Comparison of ENCODE assay signal across 14 cellular contexts in genomic region chr1:198696211-198696610, GRCh38. TPM values are rescaled to one million over a fixed set of nuclear protein-coding genes. Genes with fewer than 3 reads are reported as not detected.
DNase-seq lines count a peak whose midpoint lies in the region; ATAC-seq and TF ChIP-seq lines count a peak whose summit lies in the region.
"Had no signal": no experiment of that assay in that cellular context is flagged by ENCODE, and none has a peak within 500 bp of the region (broad histone marks: within the 10 kb centered on the region; RNA-seq: fewer than 3 reads in every experiment).

No MANE protein-coding gene starts in this region.

- CTCF ChIA-PET in activated B cell treated with CpG ODN at 0.5 μM for 24 hours (lab: Charles Lee) = interaction anchor here (0.6 to 1.0 kb wide), 4 partner anchors 10 to 174 kb away, joined by 3 read pairs; no protein-coding TSS in a partner anchor

- no peaks in the 10 kb centered on the region for H3K9me3 Mint-ChIP-seq in CD4-positive, CD25-positive, alpha-beta regulatory T cell
- H3K9me3 Mint-ChIP-seq in activated B cell treated with CpG ODN at 0.5 μM for 24 hours = no peaks in the 10 kb centered on the region

- H3K36me3 ChIP-seq in CD4-positive, CD25-positive, alpha-beta regulatory T cell (ENCODE audit: control insufficient read depth, insufficient read depth, low read length) = peaks cover 77% of the 10 kb centered on the region
- H3K36me3 ChIP-seq in adrenal gland (replicated peaks in 1 of 2) = no peaks in the 10 kb centered on the region
- H3K36me3 ChIP-seq: pancreas, thoracic aorta had no signal

- TF ChIP-seq CTCF in activated B cell treated with CpG ODN at 0.5 μM for 24 hours (IDR thresholded peaks at IDR 0.05) (no peak), adrenal gland (IDR thresholded peaks at IDR 0.05) (no peak)

- H3K9me3 ChIP-seq in CD4-positive, CD25-positive, alpha-beta regulatory T cell (ENCODE audit: control insufficient read depth in 2 of 2, low read length in 2 of 2) = no peaks in the 10 kb centered on the region
- H3K9me3 ChIP-seq in adrenal gland (replicated peaks in 1 of 3) = no peaks in the 10 kb centered on the region
- H3K9me3 ChIP-seq: BLaER1 treated with 17β-estradiol and CSF1 and Interleukin-3, amounts not matched to agents 10 nM and 100 nM; pancreas; thoracic aorta had no signal

- peak overlapping the region; percentile 25 to 93 (median 68) for H3K4me3 Mint-ChIP-seq in CD4-positive, CD25-positive, alpha-beta regulatory T cell
- H3K4me3 Mint-ChIP-seq in activated B cell treated with CpG ODN at 0.5 μM for 24 hours = peak overlapping the region; percentile 65

- WGBS in adrenal gland, 4 donors = 77 to 90% (median 83%) methylated on average over 1 of the region's 1 CpG

- H3K27ac Mint-ChIP-seq in CD4-positive, CD25-positive, alpha-beta regulatory T cell = peak overlapping the region; percentile 39 to 79 (median 48)
- H3K27ac Mint-ChIP-seq in activated B cell treated with CpG ODN at 0.5 μM for 24 hours = peak overlapping the region; percentile 85

- peak overlapping the region; percentile 27 for H3K4me3 ChIP-seq in CD4-positive, CD25-positive, alpha-beta regulatory T cell (ENCODE audit: low read depth, low read length)
- no peak overlapping the region for H3K4me3 ChIP-seq in adrenal gland
- H3K4me3 ChIP-seq: BLaER1 treated with 17β-estradiol and CSF1 and Interleukin-3, amounts not matched to agents 10 nM and 100 nM; pancreas; thoracic aorta had no signal

- POLR2A ChIA-PET in activated B cell treated with CpG ODN at 0.5 μM for 24 hours (lab: Charles Lee) = interaction anchor here (0.6 to 1.4 kb wide), 8 partner anchors 14 to 167 kb away, joined by 3 to 8 read pairs (median 3); no protein-coding TSS in a partner anchor

- TF ChIP-seq POLR2A in adrenal gland (IDR thresholded peaks at IDR 0.05) = no peak

- peak overlapping the region; percentile 36 for H3K27ac ChIP-seq in CD4-positive, CD25-positive, alpha-beta regulatory T cell (ENCODE audit: insufficient read depth, low read length, poor library complexity, severe bottlenecking)
- no peak overlapping the region for H3K27ac ChIP-seq in adrenal gland
- H3K27ac ChIP-seq: BLaER1 treated with 17β-estradiol and CSF1 and Interleukin-3, amounts not matched to agents 10 nM and 100 nM; pancreas; thoracic aorta had no signal

- intact Hi-C loops in activated B cell treated with CpG ODN at 0.5 μM for 24 hours (cut with micrococcal nuclease) (loop anchor here (1.0 to 5.0 kb wide), 2 partner anchors 14 to 36 kb away; no protein-coding TSS in a partner anchor), adrenal gland (cut with DNase I) (no loop called here)

- no peaks in the 10 kb centered on the region for H3K27me3 Mint-ChIP-seq in CD4-positive, CD25-positive, alpha-beta regulatory T cell
- H3K27me3 Mint-ChIP-seq in activated B cell treated with CpG ODN at 0.5 μM for 24 hours = no peaks in the 10 kb centered on the region

- ATAC-seq in CD4-positive, CD25-positive, alpha-beta regulatory T cell (ENCODE audit: low read depth in 2 of 2) = no peak
- ATAC-seq in GM19043 (IDR thresholded peaks at IDR 0.05; ENCODE audit: low read depth, unreplicated experiment) (peak; percentile 66), HG02938 (IDR thresholded peaks at IDR 0.05; ENCODE audit: unreplicated experiment) (peak; percentile 70), activated B cell treated with CpG ODN at 0.5 μM for 24 hours (ENCODE audit: low read depth) (peak; percentile 67)
- ATAC-seq: HepG2, pancreas had no signal

- peaks cover 73% of the 10 kb centered on the region for H3K36me3 Mint-ChIP-seq in CD4-positive, CD25-positive, alpha-beta regulatory T cell
- peaks cover 80% of the 10 kb centered on the region for H3K36me3 Mint-ChIP-seq in activated B cell treated with CpG ODN at 0.5 μM for 24 hours (ENCODE audit: low read depth)

- no peak for DNase-seq in CD4-positive, CD25-positive, alpha-beta regulatory T cell
- no peak for DNase-seq in activated B cell treated with CpG ODN at 0.5 μM for 24 hours
- DNase-seq in NCI-H2171 (lab: John Stamatoyannopoulos, UW) = no peak
- no peak for DNase-seq in adrenal gland
- no peak for DNase-seq in cerebellar nuclear complex (lab: John Stamatoyannopoulos, UW)
- DNase-seq in COLO829 (ENCODE audit: low spot score) = no peak
- DNase-seq: foreskin fibroblast; pancreas; stimulated activated CD4-positive, alpha-beta T cell treated with anti-CD3 and anti-CD28 coated beads, Interleukin-4, amount 100 ng/mL, for 24 hours had no signal

- no peaks in the 10 kb centered on the region for H3K27me3 ChIP-seq in CD4-positive, CD25-positive, alpha-beta regulatory T cell (ENCODE audit: control insufficient read depth, insufficient read depth, low read length)
- no peaks in the 10 kb centered on the region for H3K27me3 ChIP-seq in adrenal gland
- H3K27me3 ChIP-seq: BLaER1 treated with 17β-estradiol and CSF1 and Interleukin-3, amounts not matched to agents 10 nM and 100 nM; pancreas had no signal

- peaks cover 50 to 86% (median 70%) of the 10 kb centered on the region in 4 donors for H3K4me1 Mint-ChIP-seq in CD4-positive, CD25-positive, alpha-beta regulatory T cell
- H3K4me1 Mint-ChIP-seq in activated B cell treated with CpG ODN at 0.5 μM for 24 hours = peaks cover 80% of the 10 kb centered on the region

- H3K4me1 ChIP-seq in CD4-positive, CD25-positive, alpha-beta regulatory T cell (ENCODE audit: control insufficient read depth, insufficient read depth, low read length, poor library complexity, severe bottlenecking) = peaks cover 61% of the 10 kb centered on the region
- H3K4me1 ChIP-seq in adrenal gland (replicated peaks in 1 of 2) = no peaks in the 10 kb centered on the region

RNA-seq across cellular contexts. Expression of gene PTPRC, which starts 57.4 kb away (rescaled TPM):
- total RNA-seq in CD4-positive, CD25-positive, alpha-beta regulatory T cell = 946 TPM
- polyA plus RNA-seq in CD4-positive, CD25-positive, alpha-beta regulatory T cell = 1,000 to 10,000 TPM; 1,055 to 1,099 (median 1,073) TPM
- total RNA-seq in activated B cell treated with CpG ODN at 0.5 μM for 24 hours (426 and 506 TPM in 2 replicates), adrenal gland (10 to 100 TPM in 7 of 8 donors, 1 to 10 TPM in 1; 3.5 to 33.0 (median 21.5) TPM)
- polyA plus RNA-seq in adrenal gland = 10 to 100 TPM in 1 of 3 donors, 1 to 10 TPM in 2; 2.5 to 11.6 (median 4.7) TPM
- total RNA-seq: HepG2 had no signal
- polyA plus RNA-seq: HepG2 had no signal

Comparison
In these comparisons a context has a peak if more than half of its experiments do, and no peak if none do; other contexts are left out.
1. ATAC-seq: peak in GM19043 (single experiment), HG02938 (single experiment) and activated B cell treated with CpG ODN at 0.5 μM for 24 hours (single experiment); none in CD4-positive, CD25-positive, alpha-beta regulatory T cell (0 of 2).
2. RNA of gene PTPRC, which starts 57.4 kb away (total RNA-seq): 946 TPM in CD4-positive, CD25-positive, alpha-beta regulatory T cell (single experiment) and 426 to 506 TPM in activated B cell treated with CpG ODN at 0.5 μM for 24 hours; 3.5 to 33.0 TPM in adrenal gland; every median in the first group is over 10 times any median in the second.